In the genomic region with DNA sequence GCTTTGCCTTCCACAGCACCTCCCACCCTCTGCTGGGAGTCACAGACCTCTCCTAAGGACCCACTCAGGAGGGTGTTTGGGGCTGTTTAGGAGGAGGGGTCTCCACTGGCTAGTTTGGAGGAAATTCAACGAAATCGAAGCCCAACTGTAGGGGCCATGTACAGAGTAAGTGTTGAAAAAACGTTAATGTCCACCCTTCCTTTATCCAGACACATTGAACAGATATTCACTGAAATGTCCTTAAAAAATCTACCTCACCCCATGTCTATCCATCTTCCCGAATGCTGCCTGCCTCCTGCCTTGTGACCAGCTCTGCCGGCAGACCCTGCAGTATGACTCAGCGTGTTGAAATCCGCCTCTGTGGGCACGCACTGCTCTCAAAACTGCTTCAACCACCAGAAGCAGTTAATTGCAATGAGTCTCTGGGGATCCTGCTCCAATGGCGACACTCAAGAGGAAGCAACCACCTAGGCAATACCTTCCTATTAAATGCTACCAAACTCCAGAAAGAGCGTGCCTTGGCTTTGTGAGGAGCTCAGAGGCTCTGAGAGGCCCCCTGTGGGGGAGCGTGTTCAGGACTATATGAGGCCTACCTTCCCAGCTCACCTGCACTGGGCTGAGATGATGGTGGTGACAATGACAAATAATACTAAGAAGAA, we compare ENCODE assay signal across 9 cellular contexts.
DNase-seq lines count a peak whose midpoint lies in the region; ATAC-seq and TF ChIP-seq lines count a peak whose summit lies in the region.
"Had no signal": no experiment of that assay in that cellular context is flagged by ENCODE, and none has a peak within 500 bp of the region (broad histone marks: within the 10 kb centered on the region; RNA-seq: fewer than 3 reads in every experiment).

No MANE protein-coding gene starts in this region.

- peak; percentile 40 to 77 (median 64) for ATAC-seq in heart right ventricle
- no peak for ATAC-seq in naive thymus-derived CD8-positive, alpha-beta T cell
- ATAC-seq in activated naive CD8-positive, alpha-beta T cell treated with anti-CD3 and anti-CD28 coated beads, Interleukin-2, amount 50 U/mL, for 24 hours, result no peak

- H3K27ac Mint-ChIP-seq in progenitor cell of endocrine pancreas, result peak overlapping the region; percentile 82
- peak overlapping the region in 1 of 10 donors; percentile 93 for H3K27ac Mint-ChIP-seq in naive thymus-derived CD8-positive, alpha-beta T cell
- H3K27ac Mint-ChIP-seq in activated naive CD8-positive, alpha-beta T cell treated with anti-CD3 and anti-CD28 coated beads, Interleukin-2, amount 50 U/mL, for 24 hours, result no peak overlapping the region
- H3K27ac Mint-ChIP-seq: natural killer cell had no signal

- no peaks in the 10 kb centered on the region for H3K27me3 Mint-ChIP-seq in progenitor cell of endocrine pancreas
- H3K27me3 Mint-ChIP-seq in naive thymus-derived CD8-positive, alpha-beta T cell, result peaks cover 0 to 3% (median 0%) of the 10 kb centered on the region in 5 donors
- H3K27me3 Mint-ChIP-seq in activated naive CD8-positive, alpha-beta T cell treated with anti-CD3 and anti-CD28 coated beads, Interleukin-2, amount 50 U/mL, for 24 hours, result no peaks in the 10 kb centered on the region

- DNase-seq in DMS53 (lab: John Stamatoyannopoulos, UW), result peak; percentile 94
- DNase-seq in NCI-H1436 (lab: John Stamatoyannopoulos, UW), result peak; percentile 97
- DNase-seq in heart right ventricle, result peak; percentile 31 to 42
- no peak for DNase-seq in progenitor cell of endocrine pancreas (ENCODE audit: low spot score, unreplicated experiment)
- no peak for DNase-seq in activated gamma-delta T cell treated with Interleukin-2 at 50 U/mL for 16 hours
- no peak for DNase-seq in naive thymus-derived CD8-positive, alpha-beta T cell
- no peak for DNase-seq in activated naive CD8-positive, alpha-beta T cell treated with anti-CD3 and anti-CD28 coated beads, Interleukin-2, amount 50 U/mL, for 24 hours
- DNase-seq: natural killer cell had no signal

- H3K27me3 ChIP-seq in heart right ventricle, result no peaks in the 10 kb centered on the region

- POLR2A ChIA-PET in naive thymus-derived CD8-positive, alpha-beta T cell (lab: Charles Lee), result no interaction called here

- no peaks in the 10 kb centered on the region for H3K36me3 ChIP-seq in heart right ventricle

- H3K4me3 ChIP-seq in WI38 (ENCODE audit: low read depth, low read length), result peak overlapping the region; percentile 37
- H3K4me3 ChIP-seq in heart right ventricle, result peak overlapping the region in 1 of 10 donors; percentile 25

- intact Hi-C loops in heart right ventricle (cut with DNase I), result loop anchor here in 6 of 10 donors (2.0 to 10.0 kb wide), 5 partner anchors 46 to 63 kb away; a partner anchor contains a TSS

- H3K9me3 Mint-ChIP-seq in progenitor cell of endocrine pancreas (ENCODE audit: low read depth), result no peaks in the 10 kb centered on the region
- H3K9me3 Mint-ChIP-seq in naive thymus-derived CD8-positive, alpha-beta T cell, result no peaks in the 10 kb centered on the region
- no peaks in the 10 kb centered on the region for H3K9me3 Mint-ChIP-seq in activated naive CD8-positive, alpha-beta T cell treated with anti-CD3 and anti-CD28 coated beads, Interleukin-2, amount 50 U/mL, for 24 hours
- H3K9me3 Mint-ChIP-seq: natural killer cell had no signal

- H3K4me1 Mint-ChIP-seq in progenitor cell of endocrine pancreas (ENCODE audit: low read depth), result peaks cover 34% of the 10 kb centered on the region
- H3K4me1 Mint-ChIP-seq in naive thymus-derived CD8-positive, alpha-beta T cell, result peaks cover 0 to 17% (median 2%) of the 10 kb centered on the region in 4 donors
- H3K4me1 Mint-ChIP-seq in activated naive CD8-positive, alpha-beta T cell treated with anti-CD3 and anti-CD28 coated beads, Interleukin-2, amount 50 U/mL, for 24 hours, result peaks cover 6% of the 10 kb centered on the region

- no peaks in the 10 kb centered on the region for H3K36me3 Mint-ChIP-seq in progenitor cell of endocrine pancreas (ENCODE audit: insufficient read depth)
- H3K36me3 Mint-ChIP-seq in naive thymus-derived CD8-positive, alpha-beta T cell, result no peaks in the 10 kb centered on the region
- no peaks in the 10 kb centered on the region for H3K36me3 Mint-ChIP-seq in activated naive CD8-positive, alpha-beta T cell treated with anti-CD3 and anti-CD28 coated beads, Interleukin-2, amount 50 U/mL, for 24 hours (ENCODE audit: low read depth)
- H3K36me3 Mint-ChIP-seq: natural killer cell had no signal

- TF ChIP-seq CTCF in WI38 (IDR thresholded peaks at IDR 0.05; ENCODE audit: low read depth, low read length) (no peak), heart right ventricle (IDR thresholded peaks at IDR 0.05) (no peak), progenitor cell of endocrine pancreas (IDR thresholded peaks at IDR 0.05; ENCODE audit: unreplicated experiment) (no peak)

- H3K9me3 ChIP-seq in heart right ventricle, result no peaks in the 10 kb centered on the region

- H3K27ac ChIP-seq in heart right ventricle, result peak overlapping the region; percentile 59 to 94 (median 78)

- H3K4me3 Mint-ChIP-seq in progenitor cell of endocrine pancreas (ENCODE audit: low read depth), result no peak overlapping the region
- no peak overlapping the region for H3K4me3 Mint-ChIP-seq in naive thymus-derived CD8-positive, alpha-beta T cell
- no peak overlapping the region for H3K4me3 Mint-ChIP-seq in activated naive CD8-positive, alpha-beta T cell treated with anti-CD3 and anti-CD28 coated beads, Interleukin-2, amount 50 U/mL, for 24 hours
- H3K4me3 Mint-ChIP-seq: natural killer cell had no signal

- peaks cover 11 to 52% (median 27%) of the 10 kb centered on the region in 9 donors for H3K4me1 ChIP-seq in heart right ventricle

- 67 to 69% methylated on average over 11 of the region's 11 CpGs for WGBS in heart right ventricle, 2 donors

Comparison
In these comparisons a context has a peak if more than half of its experiments do, and no peak if none do; other contexts are left out.
1. DNase-seq: peak in DMS53 (single experiment), NCI-H1436 (single experiment) and heart right ventricle (2 of 2); none in progenitor cell of endocrine pancreas (single experiment), activated gamma-delta T cell treated with Interleukin-2 at 50 U/mL for 16 hours (single experiment), naive thymus-derived CD8-positive, alpha-beta T cell (0 of 10) and activated naive CD8-positive, alpha-beta T cell treated with anti-CD3 and anti-CD28 coated beads, Interleukin-2, amount 50 U/mL, for 24 hours (single experiment).
2. ATAC-seq: peak in heart right ventricle (8 of 8); none in naive thymus-derived CD8-positive, alpha-beta T cell (0 of 2) and activated naive CD8-positive, alpha-beta T cell treated with anti-CD3 and anti-CD28 coated beads, Interleukin-2, amount 50 U/mL, for 24 hours (single experiment).